14 cellular contexts compared by ENCODE assay signal in the genomic region with DNA sequence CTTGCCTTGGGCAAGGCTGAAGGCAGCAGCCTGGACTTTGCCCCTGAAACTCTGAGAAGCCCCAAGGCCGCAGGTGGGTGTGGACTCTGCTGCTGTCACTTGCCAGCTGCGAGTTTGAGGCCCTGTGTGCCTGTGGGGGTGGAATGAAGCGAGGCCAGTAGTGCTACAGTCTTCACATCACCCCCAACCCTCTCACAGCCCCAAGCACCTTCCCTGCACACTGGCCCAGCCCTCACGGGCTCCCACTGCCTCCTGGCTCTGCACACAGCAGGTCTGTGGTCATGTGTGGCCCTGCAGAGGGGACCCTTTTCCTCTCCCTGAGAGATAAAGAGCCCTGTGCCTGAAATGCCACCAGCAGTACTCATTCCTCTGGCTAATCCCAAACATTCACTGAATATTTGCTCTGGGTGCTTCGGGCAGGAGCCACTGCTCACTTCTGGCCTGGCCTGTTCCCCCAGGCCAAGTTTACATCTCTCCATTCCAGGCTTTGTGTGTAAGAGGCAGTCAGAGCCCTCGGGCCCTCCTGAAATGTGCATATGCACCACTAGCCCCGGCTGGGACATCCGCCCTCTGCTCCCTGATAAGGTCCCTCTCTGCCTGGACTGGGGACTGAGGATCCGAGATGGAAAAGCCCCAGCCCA. TPM values are rescaled to one million over a fixed set of nuclear protein-coding genes. Genes with fewer than 3 reads are reported as not detected.
DNase-seq lines count a peak whose midpoint lies in the region; FAIRE-seq lines count a peak whose summit lies in the region.
"Had no signal": no experiment of that assay in that cellular context is flagged by ENCODE, and none has a peak within 500 bp of the region (broad histone marks: within the 10 kb centered on the region; RNA-seq: fewer than 3 reads in every experiment).

No MANE protein-coding gene starts in this region.

- H3K27me3 ChIP-seq in SJSA1 (replicated peaks) = no peaks in the 10 kb centered on the region
- H3K27me3 ChIP-seq in small intestine (ENCODE audit: control insufficient read depth in 2 of 2, insufficient read depth in 2 of 2, low read length in 2 of 2) = no peaks in the 10 kb centered on the region

- no peaks in the 10 kb centered on the region for H3K36me3 ChIP-seq in SJSA1
- peaks cover 0 to 2% of the 10 kb centered on the region in 2 donors for H3K36me3 ChIP-seq in small intestine (ENCODE audit: control insufficient read depth in 2 of 2, insufficient read depth in 2 of 2, low read length in 2 of 2)

- H3K27ac ChIP-seq in SJSA1 (peak overlapping the region; percentile 92), small intestine (ENCODE audit: low read depth in 1 of 2, low read length in 1 of 2) (peak overlapping the region; percentile 93 to 99)

- DNase-seq in ELF-1 (ENCODE audit: low read depth, low spot score) (peak; percentile 98), SJSA1 (ENCODE audit: low read depth in 1 of 2, low spot score in 2 of 2) (peak; percentile 73 to 80), hepatic stellate cell (ENCODE audit: low spot score) (peak; percentile 73), small intestine (peak; percentile 93), SKM-1 treated with dmso at 0.1 percent for 144 hours (lab: John Stamatoyannopoulos, UW; ENCODE audit: unreplicated experiment) (no peak), inferior parietal cortex (ENCODE audit: extremely low spot score) (no peak), KG1 (lab: John Stamatoyannopoulos, UW) (no peak)
- DNase-seq in activated CD8-positive, alpha-beta memory T cell treated with anti-CD3 and anti-CD28 coated beads, Interleukin-2, amount 50 U/mL, for 48 hours = no peak
- DNase-seq: central memory CD4-positive, alpha-beta T cell; kidney glomerular epithelial cell; NCI-H1694 treated with DMSO at 0.1 percent for 48 hours; NCI-H774 had no signal

- WGBS in small intestine, 3 donors = 14 to 49% (median 25%) methylated on average over 8 to 9 of the region's 9 CpGs

- H3K4me3 ChIP-seq in SJSA1 (no peak overlapping the region), small intestine (ENCODE audit: low read depth in 1 of 2, low read length in 2 of 2) (peak overlapping the region in 1 of 2 donors; percentile 63)

- FAIRE-seq in small intestine (lab: Jason Lieb, UNC) = no peak
- FAIRE-seq: H54 had no signal

- H3K9me3 ChIP-seq in SJSA1 (replicated peaks) (no peaks in the 10 kb centered on the region), small intestine (ENCODE audit: control insufficient read depth, low read depth) (no peaks in the 10 kb centered on the region)

- H3K4me1 ChIP-seq in SJSA1 (replicated peaks) = peaks cover 68% of the 10 kb centered on the region
- peaks cover 0 to 2% of the 10 kb centered on the region in 2 donors for H3K4me1 ChIP-seq in small intestine (ENCODE audit: control insufficient read depth in 2 of 2, insufficient read depth in 1 of 2, low read depth in 1 of 2, low read length in 1 of 2)

RNA-seq across cellular contexts. Expression of a gene that starts 17.7 kb away (rescaled TPM):
- total RNA-seq in SJSA1 (2014; rRNA removed; shearing (Covaris generic)) = 3.9 and 4.3 TPM in 2 replicates
- polyA plus RNA-seq in small intestine = 10 to 100 TPM; 11.1 to 21.6 (median 12.7) TPM
- total RNA-seq: osteoblast had no signal

RNA-seq across cellular contexts. Expression of a gene that starts 27.6 kb away (rescaled TPM):
- total RNA-seq in SJSA1 (2014; rRNA removed; shearing (Covaris generic)) = 20.9 and 22.9 TPM in 2 replicates
- 10 to 100 TPM; 12.2 to 22.1 (median 15.4) TPM for polyA plus RNA-seq in small intestine

RNA-seq across cellular contexts. Expression of a gene that starts 45.9 kb away (rescaled TPM):
- total RNA-seq in SJSA1 (2014; rRNA removed; shearing (Covaris generic)) = 225 and 281 TPM in 2 replicates
- 100 to 1,000 TPM; 471 to 709 (median 539) TPM for polyA plus RNA-seq in small intestine

RNA-seq across cellular contexts. Expression of a gene that starts 58.1 kb away (rescaled TPM):
- total RNA-seq in SJSA1 (2014; rRNA removed; shearing (Covaris generic)) = 177 and 263 TPM in 2 replicates
- 100 to 1,000 TPM; 179 to 186 (median 183) TPM for polyA plus RNA-seq in small intestine

Comparison
In these comparisons a context has a peak if more than half of its experiments do, and no peak if none do; other contexts are left out.
1. DNase-seq: peak in ELF-1 (single experiment), SJSA1 (2 of 2), hepatic stellate cell (single experiment) and small intestine (single experiment); none in activated CD8-positive, alpha-beta memory T cell treated with anti-CD3 and anti-CD28 coated beads, Interleukin-2, amount 50 U/mL, for 48 hours (single experiment), SKM-1 treated with dmso at 0.1 percent for 144 hours (single experiment), inferior parietal cortex (single experiment) and KG1 (single experiment).